In the genomic region with DNA sequence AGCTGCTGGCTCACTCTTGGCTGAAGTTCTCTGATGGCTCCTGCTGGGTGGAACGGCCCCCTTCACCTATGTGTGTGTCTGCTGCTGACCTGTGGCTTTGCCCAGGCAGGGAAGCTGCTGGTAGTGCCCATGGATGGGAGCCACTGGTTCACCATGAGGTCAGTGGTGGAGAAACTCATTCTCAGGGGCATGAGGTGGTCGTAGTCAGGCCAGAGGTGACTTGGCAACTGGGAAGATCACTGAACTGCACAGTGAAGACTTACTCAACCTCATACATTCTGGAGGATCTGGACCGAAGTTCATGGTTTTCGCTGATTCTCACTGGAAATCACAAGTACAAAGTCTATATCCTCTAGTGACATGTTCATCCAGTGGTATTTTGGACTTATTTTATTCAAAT, we compare ENCODE assay signal across 40 cellular contexts. TPM values are rescaled to one million over a fixed set of nuclear protein-coding genes. Genes with fewer than 3 reads are reported as not detected.
"Had no signal": no experiment of that assay in that cellular context is flagged by ENCODE, and none has a peak within 500 bp of the region (broad histone marks: within the 10 kb centered on the region; RNA-seq: fewer than 3 reads in every experiment).

No MANE protein-coding gene starts in this region.

- H3K4me1 Mint-ChIP-seq: activated CD4-positive, alpha-beta memory T cell treated with anti-CD3 and anti-CD28 coated beads, Interleukin-2, amount 10 ng/mL, durations not matched to agents 7 days and 5 days; activated CD4-positive, alpha-beta T cell treated with anti-CD3 and anti-CD28 coated beads for 36 hours; activated CD4-positive, alpha-beta T cell treated with anti-CD3 and anti-CD28 coated beads, Interleukin-2, amount 10 ng/mL, durations not matched to agents 7 days and 5 days; activated CD8-positive, alpha-beta memory T cell treated with anti-CD3 and anti-CD28 coated beads, Interleukin-2, amount 10 ng/mL, durations not matched to agents 7 days and 5 days; activated naive CD4-positive, alpha-beta T cell treated with anti-CD3 and anti-CD28 coated beads, Interleukin-2, amount 10 ng/mL, durations not matched to agents 7 days and 5 days; activated naive CD4-positive, alpha-beta T cell treated with anti-CD3 and anti-CD28 coated beads, Interleukin-2, amount 50 U/mL, for 24 hours; activated naive CD8-positive, alpha-beta T cell treated with anti-CD3 and anti-CD28 coated beads, Interleukin-2, amount 10 ng/mL, durations not matched to agents 7 days and 5 days; activated naive CD8-positive, alpha-beta T cell treated with anti-CD3 and anti-CD28 coated beads, Interleukin-2, amount 50 U/mL, for 24 hours; brain; WTC11 had no signal

- ATAC-seq: activated CD4-positive, alpha-beta T cell treated with anti-CD3 and anti-CD28 coated beads for 36 hours; activated CD4-positive, CD25-positive, alpha-beta regulatory T cell treated with anti-CD3 and anti-CD28 coated beads, Interleukin-2, amount 50 U/mL, for 24 hours; activated CD8-positive, alpha-beta memory T cell treated with anti-CD3 and anti-CD28 coated beads, Interleukin-2, amount 10 ng/mL, durations not matched to agents 7 days and 5 days; activated CD8-positive, alpha-beta T cell treated with anti-CD3 and anti-CD28 coated beads, Interleukin-2, amount 10 ng/mL, durations not matched to agents 7 days and 5 days; activated naive CD8-positive, alpha-beta T cell treated with anti-CD3 and anti-CD28 coated beads, Interleukin-2, amount 50 U/mL, for 24 hours; WTC11 had no signal

- FAIRE-seq: bronchial epithelial cell, TTC549 had no signal

- H3K9me3 Mint-ChIP-seq: activated CD4-positive, alpha-beta T cell treated with anti-CD3 and anti-CD28 coated beads, Interleukin-2, amount 10 ng/mL, durations not matched to agents 7 days and 5 days; activated naive CD4-positive, alpha-beta T cell treated with anti-CD3 and anti-CD28 coated beads, Interleukin-2, amount 10 ng/mL, durations not matched to agents 7 days and 5 days; activated naive CD4-positive, alpha-beta T cell treated with anti-CD3 and anti-CD28 coated beads, Interleukin-2, amount 50 U/mL, for 24 hours; activated naive CD8-positive, alpha-beta T cell treated with anti-CD3 and anti-CD28 coated beads, Interleukin-2, amount 50 U/mL, for 24 hours; activated T-helper 2 cell treated with anti-CD3 and anti-CD28 coated beads, Interferon-gamma antibody, Interleukin-2, Interleukin-4, amounts not matched to agents 10 μg/mL and 5 μg/mL and 100 μg/mL, durations not matched to agents 14 hours and 24 hours and 36 hours; T-helper 1 cell treated with Interleukin-12 subunit alpha and Interleukin-12 subunit beta and Interleukin-4 antibody, amounts not matched to agents 30 μg/mL and 1 μg/mL, for 36 hours; T-helper 2 cell treated with Interferon-gamma antibody and Interleukin-4, amounts not matched to agents 5 μg/mL and 100 μg/mL, for 36 hours had no signal

- H3K36me3 Mint-ChIP-seq: activated CD8-positive, alpha-beta memory T cell treated with anti-CD3 and anti-CD28 coated beads, Interleukin-2, amount 10 ng/mL, durations not matched to agents 7 days and 5 days; activated naive CD4-positive, alpha-beta T cell treated with anti-CD3 and anti-CD28 coated beads, Interleukin-2, amount 10 ng/mL, durations not matched to agents 7 days and 5 days; activated naive CD4-positive, alpha-beta T cell treated with anti-CD3 and anti-CD28 coated beads, Interleukin-2, amount 50 U/mL, for 24 hours; activated naive CD8-positive, alpha-beta T cell treated with anti-CD3 and anti-CD28 coated beads, Interleukin-2, amount 10 ng/mL, durations not matched to agents 7 days and 5 days; brain had no signal

- H3K27ac Mint-ChIP-seq: activated CD4-positive, alpha-beta memory T cell treated with anti-CD3 and anti-CD28 coated beads, Interleukin-2, amount 10 ng/mL, durations not matched to agents 7 days and 5 days; activated CD4-positive, alpha-beta T cell treated with anti-CD3 and anti-CD28 coated beads for 36 hours; activated CD4-positive, alpha-beta T cell treated with anti-CD3 and anti-CD28 coated beads, Interleukin-2, amount 10 ng/mL, durations not matched to agents 7 days and 5 days; activated CD8-positive, alpha-beta memory T cell treated with anti-CD3 and anti-CD28 coated beads, Interleukin-2, amount 10 ng/mL, durations not matched to agents 7 days and 5 days; activated CD8-positive, alpha-beta T cell treated with anti-CD3 and anti-CD28 coated beads, Interleukin-2, amount 10 ng/mL, durations not matched to agents 7 days and 5 days; activated naive CD4-positive, alpha-beta T cell treated with anti-CD3 and anti-CD28 coated beads, Interleukin-2, amount 10 ng/mL, durations not matched to agents 7 days and 5 days; activated naive CD4-positive, alpha-beta T cell treated with anti-CD3 and anti-CD28 coated beads, Interleukin-2, amount 50 U/mL, for 24 hours; activated naive CD8-positive, alpha-beta T cell; activated naive CD8-positive, alpha-beta T cell treated with anti-CD3 and anti-CD28 coated beads, Interleukin-2, amount 10 ng/mL, durations not matched to agents 7 days and 5 days; activated naive CD8-positive, alpha-beta T cell treated with anti-CD3 and anti-CD28 coated beads, Interleukin-2, amount 50 U/mL, for 24 hours; activated T-helper 2 cell treated with anti-CD3 and anti-CD28 coated beads, Interferon-gamma antibody, Interleukin-2, Interleukin-4, amounts not matched to agents 10 μg/mL and 5 μg/mL and 100 μg/mL, durations not matched to agents 14 hours and 24 hours and 36 hours; brain; T-helper 1 cell treated with Interleukin-12 subunit alpha and Interleukin-12 subunit beta and Interleukin-4 antibody, amounts not matched to agents 30 μg/mL and 1 μg/mL, for 36 hours; T-helper 2 cell treated with Interferon-gamma antibody and Interleukin-4, amounts not matched to agents 5 μg/mL and 100 μg/mL, for 36 hours; WTC11 had no signal

- H3K27ac ChIP-seq: ascending aorta, cardiac muscle cell, WERI-Rb-1 had no signal

- H3K4me3 Mint-ChIP-seq: activated CD4-positive, alpha-beta memory T cell treated with anti-CD3 and anti-CD28 coated beads, Interleukin-2, amount 10 ng/mL, durations not matched to agents 7 days and 5 days; activated CD4-positive, alpha-beta T cell treated with anti-CD3 and anti-CD28 coated beads for 36 hours; activated CD4-positive, alpha-beta T cell treated with anti-CD3 and anti-CD28 coated beads, Interleukin-2, amount 10 ng/mL, durations not matched to agents 7 days and 5 days; activated CD8-positive, alpha-beta memory T cell treated with anti-CD3 and anti-CD28 coated beads, Interleukin-2, amount 10 ng/mL, durations not matched to agents 7 days and 5 days; activated CD8-positive, alpha-beta T cell treated with anti-CD3 and anti-CD28 coated beads, Interleukin-2, amount 10 ng/mL, durations not matched to agents 7 days and 5 days; activated naive CD4-positive, alpha-beta T cell treated with anti-CD3 and anti-CD28 coated beads, Interleukin-2, amount 10 ng/mL, durations not matched to agents 7 days and 5 days; activated naive CD4-positive, alpha-beta T cell treated with anti-CD3 and anti-CD28 coated beads, Interleukin-2, amount 50 U/mL, for 24 hours; activated naive CD8-positive, alpha-beta T cell; activated naive CD8-positive, alpha-beta T cell treated with anti-CD3 and anti-CD28 coated beads, Interleukin-2, amount 10 ng/mL, durations not matched to agents 7 days and 5 days; activated naive CD8-positive, alpha-beta T cell treated with anti-CD3 and anti-CD28 coated beads, Interleukin-2, amount 50 U/mL, for 24 hours; brain; T-helper 1 cell treated with Interleukin-12 subunit alpha and Interleukin-12 subunit beta and Interleukin-4 antibody, amounts not matched to agents 30 μg/mL and 1 μg/mL, for 36 hours; T-helper 2 cell treated with Interferon-gamma antibody and Interleukin-4, amounts not matched to agents 5 μg/mL and 100 μg/mL, for 36 hours; WTC11 had no signal

- H3K9me3 ChIP-seq: ascending aorta had no signal

- DNase-seq: activated CD4-positive, alpha-beta memory T cell treated with anti-CD3 and anti-CD28 coated beads, Interleukin-2, amount 10 ng/mL, durations not matched to agents 7 days and 5 days; activated CD4-positive, alpha-beta T cell treated with anti-CD3 and anti-CD28 coated beads for 1 hour; activated CD4-positive, alpha-beta T cell treated with anti-CD3 and anti-CD28 coated beads for 36 hours; activated CD4-positive, alpha-beta T cell treated with anti-CD3 and anti-CD28 coated beads for 48 hours; activated CD4-positive, alpha-beta T cell treated with anti-CD3 and anti-CD28 coated beads, Interleukin-2, amount 10 ng/mL, durations not matched to agents 7 days and 5 days; activated CD4-positive, alpha-beta T cell treated with anti-CD3 and anti-CD28 coated beads, Interleukin-2, amount 50 U/mL, for 48 hours; activated CD4-positive, CD25-positive, alpha-beta regulatory T cell; activated CD8-positive, alpha-beta memory T cell treated with anti-CD3 and anti-CD28 coated beads for 24 hours; activated CD8-positive, alpha-beta memory T cell treated with anti-CD3 and anti-CD28 coated beads, Interleukin-2, amount 10 ng/mL, durations not matched to agents 7 days and 5 days; activated CD8-positive, alpha-beta memory T cell treated with anti-CD3 and anti-CD28 coated beads, Interleukin-2, amount 50 U/mL, for 48 hours; activated CD8-positive, alpha-beta T cell treated with anti-CD3 and anti-CD28 coated beads, Interleukin-2, amount 10 ng/mL, durations not matched to agents 7 days and 5 days; activated effector memory CD4-positive, alpha-beta T cell treated with Interleukin-2 at 50 U/mL for 16 hours; activated gamma-delta T cell; activated naive CD4-positive, alpha-beta T cell treated with anti-CD3 and anti-CD28 coated beads, Interleukin-2, amount 10 ng/mL, durations not matched to agents 7 days and 5 days; activated naive CD4-positive, alpha-beta T cell treated with Interleukin-2 at 50 U/mL for 16 hours; activated naive CD8-positive, alpha-beta T cell treated with anti-CD3 and anti-CD28 coated beads, Interleukin-2, amount 10 ng/mL, durations not matched to agents 7 days and 5 days; activated naive CD8-positive, alpha-beta T cell treated with anti-CD3 and anti-CD28 coated beads, Interleukin-2, amount 50 U/mL, for 24 hours; activated T-cell treated with anti-CD3 and anti-CD28 coated beads, Interleukin-2, amount 50 U/mL, for 1 hour; activated T-cell treated with anti-CD3 and anti-CD28 coated beads, Interleukin-2, amount 50 U/mL, for 48 hours; amygdala; anterior cingulate cortex; caudate nucleus; SW 1271; T-helper 1 cell; T-helper 2 cell; T-helper 9 cell; WERI-Rb-1 had no signal

- H3K4me1 ChIP-seq: ascending aorta had no signal

- H3K27me3 ChIP-seq: ascending aorta, cardiac muscle cell had no signal

- H3K4me3 ChIP-seq: ascending aorta, cardiac muscle cell had no signal

- H3K36me3 ChIP-seq: ascending aorta, cardiac muscle cell, WERI-Rb-1 had no signal

RNA-seq across cellular contexts. Expression of a gene that starts 13.9 kb away (rescaled TPM):
- total RNA-seq: activated CD4-positive, alpha-beta memory T cell treated with anti-CD3 and anti-CD28 coated beads, Interleukin-2, amount 10 ng/mL, durations not matched to agents 7 days and 5 days; activated CD4-positive, alpha-beta T cell treated with anti-CD3 and anti-CD28 coated beads for 36 hours; activated CD4-positive, alpha-beta T cell treated with anti-CD3 and anti-CD28 coated beads, Interleukin-2, amount 10 ng/mL, durations not matched to agents 7 days and 5 days; activated CD8-positive, alpha-beta memory T cell treated with anti-CD3 and anti-CD28 coated beads, Interleukin-2, amount 10 ng/mL, durations not matched to agents 7 days and 5 days; activated CD8-positive, alpha-beta T cell treated with anti-CD3 and anti-CD28 coated beads, Interleukin-2, amount 10 ng/mL, durations not matched to agents 7 days and 5 days; activated naive CD8-positive, alpha-beta T cell treated with anti-CD3 and anti-CD28 coated beads, Interleukin-2, amount 10 ng/mL, durations not matched to agents 7 days and 5 days; activated T-helper 2 cell treated with anti-CD3 and anti-CD28 coated beads, Interferon-gamma antibody, Interleukin-2, Interleukin-4, amounts not matched to agents 10 μg/mL and 5 μg/mL and 100 μg/mL, durations not matched to agents 14 hours and 24 hours and 36 hours; ascending aorta; cardiac muscle cell had no signal
- polyA plus RNA-seq: adipose tissue, cardiac muscle cell had no signal

RNA-seq across cellular contexts. Expression of a gene that starts 32.7 kb away (rescaled TPM):
- total RNA-seq: activated CD4-positive, alpha-beta memory T cell treated with anti-CD3 and anti-CD28 coated beads, Interleukin-2, amount 10 ng/mL, durations not matched to agents 7 days and 5 days; activated CD4-positive, alpha-beta T cell treated with anti-CD3 and anti-CD28 coated beads for 36 hours; activated CD4-positive, alpha-beta T cell treated with anti-CD3 and anti-CD28 coated beads, Interleukin-2, amount 10 ng/mL, durations not matched to agents 7 days and 5 days; activated CD8-positive, alpha-beta memory T cell treated with anti-CD3 and anti-CD28 coated beads, Interleukin-2, amount 10 ng/mL, durations not matched to agents 7 days and 5 days; activated CD8-positive, alpha-beta T cell treated with anti-CD3 and anti-CD28 coated beads, Interleukin-2, amount 10 ng/mL, durations not matched to agents 7 days and 5 days; activated naive CD8-positive, alpha-beta T cell treated with anti-CD3 and anti-CD28 coated beads, Interleukin-2, amount 10 ng/mL, durations not matched to agents 7 days and 5 days; activated T-helper 2 cell treated with anti-CD3 and anti-CD28 coated beads, Interferon-gamma antibody, Interleukin-2, Interleukin-4, amounts not matched to agents 10 μg/mL and 5 μg/mL and 100 μg/mL, durations not matched to agents 14 hours and 24 hours and 36 hours; ascending aorta; bronchial epithelial cell; cardiac muscle cell; WTC11 had no signal
- polyA plus RNA-seq: cardiac muscle cell had no signal
